Comparison of ENCODE assay signal across 8 cellular contexts in the genomic region with DNA sequence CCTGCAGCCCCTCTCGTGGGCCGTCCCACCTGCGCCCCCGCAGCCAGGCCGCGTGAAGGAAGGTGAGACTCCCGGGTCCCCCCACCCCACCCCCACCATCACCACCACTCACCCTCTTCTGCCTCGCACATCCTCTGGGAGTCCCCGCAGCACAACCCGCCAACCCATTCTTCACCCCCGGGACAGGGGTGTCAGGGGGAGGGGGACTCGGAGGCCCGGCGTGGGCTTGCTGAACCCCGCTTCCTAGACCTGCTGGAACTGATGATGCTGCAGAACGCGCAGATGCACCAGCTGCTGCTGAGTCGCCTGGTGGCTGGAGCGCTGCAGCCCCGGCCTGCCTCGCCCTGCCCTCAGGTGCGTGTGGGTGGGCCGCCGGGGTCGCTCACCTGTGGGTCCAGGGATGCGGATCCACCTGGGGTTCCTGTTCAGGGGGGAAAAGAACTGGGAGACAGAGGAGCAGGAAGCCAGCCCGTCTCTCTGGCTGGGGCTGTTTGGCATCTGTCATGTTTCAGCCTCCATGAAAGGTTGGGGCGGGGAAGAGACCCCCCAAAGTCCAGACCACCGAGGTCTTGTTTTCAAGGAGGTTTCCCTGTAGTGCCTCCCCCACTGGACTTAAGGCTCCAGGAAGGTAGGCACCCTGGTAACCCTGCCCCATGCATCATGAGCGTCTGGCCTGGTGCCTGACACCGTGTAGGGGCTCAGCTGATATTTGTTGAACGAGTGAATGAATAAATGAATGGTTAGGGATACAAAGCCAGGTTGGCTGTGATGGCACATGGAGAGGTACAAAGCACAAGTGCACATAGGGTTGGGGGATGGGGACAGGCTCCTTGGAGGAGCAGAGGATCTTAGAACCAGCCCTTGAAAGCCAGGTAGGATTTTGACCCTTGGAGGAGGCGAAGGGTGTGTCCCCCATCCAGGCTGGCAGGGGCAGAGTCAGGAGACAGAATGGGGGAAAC. TPM values are rescaled to one million over a fixed set of nuclear protein-coding genes. Genes with fewer than 3 reads are reported as not detected.
A peak's percentile ranks its signal among the peaks of the same experiment; 100 is the strongest.
DNase-seq lines count a peak whose midpoint lies in the region; ATAC-seq and TF ChIP-seq lines count a peak whose summit lies in the region.

No MANE protein-coding gene starts in this region.

- intact Hi-C loops in Calu3 (cut with micrococcal nuclease; ENCODE audit: unreplicated experiment) (no loop called here), PC-3 (cut with micrococcal nuclease) (no loop called here)

- ATAC-seq in PC-3 (no peak; the same call in 1 of the 2 replicates), left lobe of liver (no peak)
- peak; percentile 64 for ATAC-seq in effector memory CD8-positive, alpha-beta T cell (replicated peaks)

- H3K9ac ChIP-seq in PC-3 (ENCODE audit: low read length) = 0 out of 2 replicates have a peak overlapping the region, but pooled peaks have one; percentile 18

- no peaks in the 10 kb centered on the region for H3K4me1 Mint-ChIP-seq in Calu3 (ENCODE audit: low read depth, unreplicated experiment)
- H3K4me1 Mint-ChIP-seq in effector memory CD8-positive, alpha-beta T cell (ENCODE audit: low read depth in 2 of 2) = peaks cover 42 to 47% of the 10 kb centered on the region in 2 donors

- H3K9me2 ChIP-seq in PC-3 (replicated peaks; ENCODE audit: low read length) = no peaks in the 10 kb centered on the region

- H3K36me3 Mint-ChIP-seq in Calu3 (ENCODE audit: insufficient read depth, unreplicated experiment) = peaks cover 17% of the 10 kb centered on the region
- peaks cover 23% of the 10 kb centered on the region for H3K36me3 Mint-ChIP-seq in effector memory CD8-positive, alpha-beta T cell (ENCODE audit: insufficient read depth)

- no peak for DNase-seq in Calu3
- DNase-seq in PC-3 = no peak
- peak in 2 of 3 experiments; percentile 27 to 37 for DNase-seq in effector memory CD8-positive, alpha-beta T cell
- no peak for DNase-seq in left lobe of liver (ENCODE audit: low spot score)
- DNase-seq in GDM1 (lab: John Stamatoyannopoulos, UW) = no peak
- no peak for DNase-seq in hypothalamus (lab: John Stamatoyannopoulos, UW)
- no peak for DNase-seq in SK-N-DZ (ENCODE audit: low spot score)

- H3F3A ChIP-seq in PC-3 (ENCODE audit: low read length, unreplicated experiment) = no peaks in the 10 kb centered on the region

- H3K27ac ChIP-seq in PC-3 (ENCODE audit: low read length) (no peak overlapping the region), neutrophil (no peak overlapping the region)

- POLR2A ChIA-PET in PC-3 (lab: Charles Lee; ENCODE audit: unreplicated experiment) = interaction anchor here (0.6 kb wide), 2 partner anchors 14 to 77 kb away, joined by 3 to 4 read pairs; no protein-coding TSS in a partner anchor

- H3K4me3 Mint-ChIP-seq in Calu3 (ENCODE audit: low read depth, unreplicated experiment) = peak overlapping the region; percentile 92
- H3K4me3 Mint-ChIP-seq in effector memory CD8-positive, alpha-beta T cell = peak overlapping the region; percentile 91 to 93

- H3K4me2 ChIP-seq in PC-3 (ENCODE audit: low read length) = peak overlapping the region; percentile 89

- peak overlapping the region; percentile 75 for H3K4me3 ChIP-seq in PC-3 (ENCODE audit: low read length)
- H3K4me3 ChIP-seq in neutrophil (ENCODE audit: low read depth in 1 of 2, low read length in 1 of 2) = peak overlapping the region; percentile 58 to 67

- peak overlapping the region; percentile 94 for H2AFZ ChIP-seq in PC-3 (ENCODE audit: low read length)

- H4K20me1 ChIP-seq in PC-3 (ENCODE audit: low read length) = no peaks in the 10 kb centered on the region

- H3K9me3 ChIP-seq in PC-3 (ENCODE audit: low read length) (no peaks in the 10 kb centered on the region), neutrophil (no peaks in the 10 kb centered on the region)

- H3K9me3 Mint-ChIP-seq in Calu3 (ENCODE audit: low read depth, unreplicated experiment) = no peaks in the 10 kb centered on the region
- no peaks in the 10 kb centered on the region for H3K9me3 Mint-ChIP-seq in effector memory CD8-positive, alpha-beta T cell

- BruUV-seq in Calu3 (replicated peaks; lab: Mats Ljungman, UMichigan) (no TSS peak), PC-3 (replicated peaks; lab: Mats Ljungman, UMichigan) (no TSS peak)

- H3K4me1 ChIP-seq in PC-3 (ENCODE audit: insufficient read depth, low read length) = no peaks in the 10 kb centered on the region
- peaks cover 14 to 18% of the 10 kb centered on the region in 2 experiments for H3K4me1 ChIP-seq in neutrophil (ENCODE audit: control insufficient read depth in 1 of 2, insufficient read depth in 1 of 2, low read depth in 1 of 2, low read length in 1 of 2)

- H3K27ac Mint-ChIP-seq in Calu3 (ENCODE audit: unreplicated experiment) = no peak overlapping the region
- H3K27ac Mint-ChIP-seq in effector memory CD8-positive, alpha-beta T cell = peak overlapping the region; percentile 74 to 93

- no peaks in the 10 kb centered on the region for H3K79me2 ChIP-seq in PC-3 (ENCODE audit: low read length)

- H3K36me3 ChIP-seq in PC-3 (ENCODE audit: low read depth, low read length) (no peaks in the 10 kb centered on the region), neutrophil (no peaks in the 10 kb centered on the region)

- peaks cover 48% of the 10 kb centered on the region for H3K27me3 Mint-ChIP-seq in Calu3 (ENCODE audit: unreplicated experiment)
- no peaks in the 10 kb centered on the region for H3K27me3 Mint-ChIP-seq in effector memory CD8-positive, alpha-beta T cell

- no peak for TF ChIP-seq CTCF in Calu3 (IDR thresholded peaks at IDR 0.05; ENCODE audit: unreplicated experiment)
- TF ChIP-seq CTCF in PC-3 (conservative IDR thresholded peaks at IDR 0.05; ENCODE audit: low read depth, low read length) = no peak
- TF ChIP-seq CTCF in neutrophil (IDR thresholded peaks at IDR 0.05) = no peak

- CTCF ChIA-PET in Calu3 (lab: Charles Lee) (no interaction called here), PC-3 (lab: Charles Lee) (interaction anchor here (0.5 kb wide), 1 partner anchor 288 kb away, joined by 3 read pairs; no protein-coding TSS in a partner anchor)

- H3K27me3 ChIP-seq in PC-3 (ENCODE audit: low read length) = 0 out of 2 replicates have a peak, but pooled peaks cover 5% of the 10 kb centered on the region
- H3K27me3 ChIP-seq in neutrophil = peaks cover 68% of the 10 kb centered on the region

RNA-seq across cellular contexts. Expression of a gene that starts 0.8 kb away (rescaled TPM):
- total RNA-seq in Calu3 (2022) (0.47 and 0.61 TPM in 2 replicates), PC-3 (2014; rRNA removed) (0.77 and 1.2 TPM in 2 replicates), left lobe of liver (0.18 TPM)
- polyA plus RNA-seq in SK-N-DZ (2014; cell fraction: cytosol; rRNA removed) = 0.28 TPM in 1 of 2 replicates, not detected in the other
- polyA plus RNA-seq in SK-N-DZ (2014; cell fraction: nucleus; rRNA removed) = 0.31 TPM in 1 of 2 replicates, not detected in the other

RNA-seq across cellular contexts. Expression of a gene that starts 21.4 kb away (rescaled TPM):
- total RNA-seq in Calu3 (2022) (3.6 and 4.4 TPM in 2 replicates), PC-3 (2014; rRNA removed) (not detected in 2 replicates), left lobe of liver (5.3 TPM)
- polyA plus RNA-seq in SK-N-DZ (2014; cell fraction: cytosol; rRNA removed) = 1.0 and 1.4 TPM in 2 replicates
- 3.2 and 4.4 TPM in 2 replicates for polyA plus RNA-seq in SK-N-DZ (2014; cell fraction: nucleus; rRNA removed)

RNA-seq across cellular contexts. Expression of a gene that starts 26.3 kb away (rescaled TPM):
- total RNA-seq in Calu3 (2022) = not detected in 2 replicates
- 0.06 TPM in 1 of 2 replicates, not detected in the other for total RNA-seq in PC-3 (2014; rRNA removed)
- 0.10 TPM for total RNA-seq in left lobe of liver
- 1.3 TPM in 1 of 2 replicates, not detected in the other for polyA plus RNA-seq in SK-N-DZ (2014; cell fraction: cytosol; rRNA removed)
- polyA plus RNA-seq in SK-N-DZ (2014; cell fraction: nucleus; rRNA removed) = not detected in 2 replicates

Comparison
In these comparisons a context has a peak if more than half of its experiments do, and no peak if none do; other contexts are left out.
1. DNase-seq: peak in effector memory CD8-positive, alpha-beta T cell (2 of 3); none in Calu3 (single experiment), PC-3 (single experiment), left lobe of liver (single experiment), GDM1 (single experiment), hypothalamus (0 of 51) and SK-N-DZ (single experiment).